In the genomic region with DNA sequence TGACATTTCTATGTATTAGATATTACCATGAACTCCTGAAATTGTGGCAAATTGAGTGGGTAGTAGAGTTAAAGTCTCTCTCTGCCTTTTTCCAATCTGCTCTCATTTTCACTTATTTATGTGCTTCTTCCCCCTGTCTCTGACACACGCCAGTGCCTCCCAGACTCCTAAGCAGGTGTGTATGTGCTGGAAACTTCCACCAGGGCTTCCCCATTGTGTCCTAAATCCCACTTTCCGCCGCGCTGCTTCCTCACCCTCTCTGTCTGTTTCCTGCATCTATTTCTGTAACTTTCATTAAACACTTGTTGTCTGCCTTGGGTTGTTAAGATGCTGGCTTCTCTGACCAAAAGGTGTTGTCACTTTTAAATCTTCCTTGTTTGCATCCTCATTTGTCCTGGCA, we compare ENCODE assay signal across 1 cellular context.
TF ChIP-seq lines count a peak whose summit lies in the region.

No MANE protein-coding gene starts in this region.

TF ChIP-seq in GM23338, 12 proteins besides CTCF, POLR2A, EP300 and RAD21 (continued from another document):
- TF ChIP-seq, protein P1, sequence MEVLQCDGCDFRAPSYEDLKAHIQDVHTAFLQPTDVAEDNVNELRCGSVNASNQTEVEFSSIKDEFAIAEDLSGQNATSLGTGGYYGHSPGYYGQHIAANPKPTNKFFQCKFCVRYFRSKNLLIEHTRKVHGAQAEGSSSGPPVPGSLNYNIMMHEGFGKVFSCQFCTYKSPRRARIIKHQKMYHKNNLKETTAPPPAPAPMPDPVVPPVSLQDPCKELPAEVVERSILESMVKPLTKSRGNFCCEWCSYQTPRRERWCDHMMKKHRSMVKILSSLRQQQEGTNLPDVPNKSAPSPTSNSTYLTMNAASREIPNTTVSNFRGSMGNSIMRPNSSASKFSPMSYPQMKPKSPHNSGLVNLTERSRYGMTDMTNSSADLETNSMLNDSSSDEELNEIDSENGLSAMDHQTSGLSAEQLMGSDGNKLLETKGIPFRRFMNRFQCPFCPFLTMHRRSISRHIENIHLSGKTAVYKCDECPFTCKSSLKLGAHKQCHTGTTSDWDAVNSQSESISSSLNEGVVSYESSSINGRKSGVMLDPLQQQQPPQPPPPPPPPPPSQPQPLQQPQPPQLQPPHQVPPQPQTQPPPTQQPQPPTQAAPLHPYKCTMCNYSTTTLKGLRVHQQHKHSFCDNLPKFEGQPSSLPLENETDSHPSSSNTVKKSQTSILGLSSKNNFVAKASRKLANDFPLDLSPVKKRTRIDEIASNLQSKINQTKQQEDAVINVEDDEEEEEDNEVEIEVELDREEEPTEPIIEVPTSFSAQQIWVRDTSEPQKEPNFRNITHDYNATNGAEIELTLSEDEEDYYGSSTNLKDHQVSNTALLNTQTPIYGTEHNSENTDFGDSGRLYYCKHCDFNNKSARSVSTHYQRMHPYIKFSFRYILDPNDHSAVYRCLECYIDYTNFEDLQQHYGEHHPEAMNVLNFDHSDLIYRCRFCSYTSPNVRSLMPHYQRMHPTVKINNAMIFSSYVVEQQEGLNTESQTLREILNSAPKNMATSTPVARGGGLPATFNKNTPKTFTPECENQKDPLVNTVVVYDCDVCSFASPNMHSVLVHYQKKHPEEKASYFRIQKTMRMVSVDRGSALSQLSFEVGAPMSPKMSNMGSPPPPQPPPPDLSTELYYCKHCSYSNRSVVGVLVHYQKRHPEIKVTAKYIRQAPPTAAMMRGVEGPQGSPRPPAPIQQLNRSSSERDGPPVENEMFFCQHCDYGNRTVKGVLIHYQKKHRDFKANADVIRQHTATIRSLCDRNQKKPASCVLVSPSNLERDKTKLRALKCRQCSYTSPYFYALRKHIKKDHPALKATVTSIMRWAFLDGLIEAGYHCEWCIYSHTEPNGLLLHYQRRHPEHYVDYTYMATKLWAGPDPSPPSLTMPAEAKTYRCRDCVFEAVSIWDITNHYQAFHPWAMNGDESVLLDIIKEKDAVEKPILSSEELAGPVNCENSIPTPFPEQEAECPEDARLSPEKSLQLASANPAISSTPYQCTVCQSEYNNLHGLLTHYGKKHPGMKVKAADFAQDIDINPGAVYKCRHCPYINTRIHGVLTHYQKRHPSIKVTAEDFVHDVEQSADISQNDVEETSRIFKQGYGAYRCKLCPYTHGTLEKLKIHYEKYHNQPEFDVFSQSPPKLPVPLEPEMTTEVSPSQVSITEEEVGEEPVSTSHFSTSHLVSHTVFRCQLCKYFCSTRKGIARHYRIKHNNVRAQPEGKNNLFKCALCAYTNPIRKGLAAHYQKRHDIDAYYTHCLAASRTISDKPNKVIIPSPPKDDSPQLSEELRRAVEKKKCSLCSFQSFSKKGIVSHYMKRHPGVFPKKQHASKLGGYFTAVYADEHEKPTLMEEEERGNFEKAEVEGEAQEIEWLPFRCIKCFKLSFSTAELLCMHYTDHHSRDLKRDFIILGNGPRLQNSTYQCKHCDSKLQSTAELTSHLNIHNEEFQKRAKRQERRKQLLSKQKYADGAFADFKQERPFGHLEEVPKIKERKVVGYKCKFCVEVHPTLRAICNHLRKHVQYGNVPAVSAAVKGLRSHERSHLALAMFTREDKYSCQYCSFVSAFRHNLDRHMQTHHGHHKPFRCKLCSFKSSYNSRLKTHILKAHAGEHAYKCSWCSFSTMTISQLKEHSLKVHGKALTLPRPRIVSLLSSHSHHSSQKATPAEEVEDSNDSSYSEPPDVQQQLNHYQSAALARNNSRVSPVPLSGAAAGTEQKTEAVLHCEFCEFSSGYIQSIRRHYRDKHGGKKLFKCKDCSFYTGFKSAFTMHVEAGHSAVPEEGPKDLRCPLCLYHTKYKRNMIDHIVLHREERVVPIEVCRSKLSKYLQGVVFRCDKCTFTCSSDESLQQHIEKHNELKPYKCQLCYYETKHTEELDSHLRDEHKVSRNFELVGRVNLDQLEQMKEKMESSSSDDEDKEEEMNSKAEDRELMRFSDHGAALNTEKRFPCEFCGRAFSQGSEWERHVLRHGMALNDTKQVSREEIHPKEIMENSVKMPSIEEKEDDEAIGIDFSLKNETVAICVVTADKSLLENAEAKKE (CRISPR knock-in tag; IDR thresholded peaks at IDR 0.05) = no peak
- TF ChIP-seq STAT1 (IDR thresholded peaks at IDR 0.05; ENCODE audit: unreplicated experiment) (no peak), ZNF114 (CRISPR knock-in tag; IDR thresholded peaks at IDR 0.05) (no peak), JUNB (IDR thresholded peaks at IDR 0.05; ENCODE audit: unreplicated experiment) (no peak), NANOG (IDR thresholded peaks at IDR 0.05; ENCODE audit: borderline replicate concordance) (no peak), EZH2phosphoT487 (IDR thresholded peaks at IDR 0.05; ENCODE audit: unreplicated experiment) (no peak)
- TF ChIP-seq, protein P2, sequence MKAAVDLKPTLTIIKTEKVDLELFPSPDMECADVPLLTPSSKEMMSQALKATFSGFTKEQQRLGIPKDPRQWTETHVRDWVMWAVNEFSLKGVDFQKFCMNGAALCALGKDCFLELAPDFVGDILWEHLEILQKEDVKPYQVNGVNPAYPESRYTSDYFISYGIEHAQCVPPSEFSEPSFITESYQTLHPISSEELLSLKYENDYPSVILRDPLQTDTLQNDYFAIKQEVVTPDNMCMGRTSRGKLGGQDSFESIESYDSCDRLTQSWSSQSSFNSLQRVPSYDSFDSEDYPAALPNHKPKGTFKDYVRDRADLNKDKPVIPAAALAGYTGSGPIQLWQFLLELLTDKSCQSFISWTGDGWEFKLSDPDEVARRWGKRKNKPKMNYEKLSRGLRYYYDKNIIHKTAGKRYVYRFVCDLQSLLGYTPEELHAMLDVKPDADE (IDR thresholded peaks at IDR 0.05) = no peak
- TF ChIP-seq, protein P3, sequence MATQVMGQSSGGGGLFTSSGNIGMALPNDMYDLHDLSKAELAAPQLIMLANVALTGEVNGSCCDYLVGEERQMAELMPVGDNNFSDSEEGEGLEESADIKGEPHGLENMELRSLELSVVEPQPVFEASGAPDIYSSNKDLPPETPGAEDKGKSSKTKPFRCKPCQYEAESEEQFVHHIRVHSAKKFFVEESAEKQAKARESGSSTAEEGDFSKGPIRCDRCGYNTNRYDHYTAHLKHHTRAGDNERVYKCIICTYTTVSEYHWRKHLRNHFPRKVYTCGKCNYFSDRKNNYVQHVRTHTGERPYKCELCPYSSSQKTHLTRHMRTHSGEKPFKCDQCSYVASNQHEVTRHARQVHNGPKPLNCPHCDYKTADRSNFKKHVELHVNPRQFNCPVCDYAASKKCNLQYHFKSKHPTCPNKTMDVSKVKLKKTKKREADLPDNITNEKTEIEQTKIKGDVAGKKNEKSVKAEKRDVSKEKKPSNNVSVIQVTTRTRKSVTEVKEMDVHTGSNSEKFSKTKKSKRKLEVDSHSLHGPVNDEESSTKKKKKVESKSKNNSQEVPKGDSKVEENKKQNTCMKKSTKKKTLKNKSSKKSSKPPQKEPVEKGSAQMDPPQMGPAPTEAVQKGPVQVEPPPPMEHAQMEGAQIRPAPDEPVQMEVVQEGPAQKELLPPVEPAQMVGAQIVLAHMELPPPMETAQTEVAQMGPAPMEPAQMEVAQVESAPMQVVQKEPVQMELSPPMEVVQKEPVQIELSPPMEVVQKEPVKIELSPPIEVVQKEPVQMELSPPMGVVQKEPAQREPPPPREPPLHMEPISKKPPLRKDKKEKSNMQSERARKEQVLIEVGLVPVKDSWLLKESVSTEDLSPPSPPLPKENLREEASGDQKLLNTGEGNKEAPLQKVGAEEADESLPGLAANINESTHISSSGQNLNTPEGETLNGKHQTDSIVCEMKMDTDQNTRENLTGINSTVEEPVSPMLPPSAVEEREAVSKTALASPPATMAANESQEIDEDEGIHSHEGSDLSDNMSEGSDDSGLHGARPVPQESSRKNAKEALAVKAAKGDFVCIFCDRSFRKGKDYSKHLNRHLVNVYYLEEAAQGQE (IDR thresholded peaks at IDR 0.05; ENCODE audit: unreplicated experiment) = no peak
